ENCODE assay signal across 1 cellular context in genomic region chr16:87570938-87571867, GRCh38.
A peak's percentile ranks its signal among the peaks of the same experiment; 100 is the strongest.
TF ChIP-seq lines count a peak whose summit lies in the region.

No MANE protein-coding gene starts in this region.

TF ChIP-seq in HepG2, 621 proteins besides CTCF, POLR2A, EP300 and RAD21 (continued from another document and continues in another):
- TF ChIP-seq POGK (CRISPR knock-in tag; conservative IDR thresholded peaks at IDR 0.05) (peak; percentile 3; the same call in 1 of the 2 replicates), KLF11 (CRISPR knock-in tag; IDR thresholded peaks at IDR 0.05) (peak; percentile 44; the same call in 1 of the 2 replicates), ZNF724P (CRISPR knock-in tag; IDR thresholded peaks at IDR 0.05; ENCODE audit: borderline replicate concordance) (no peak), CENPX (CRISPR knock-in tag; IDR thresholded peaks at IDR 0.05) (no peak), KAT8 (CRISPR knock-in tag; IDR thresholded peaks at IDR 0.05) (peak; percentile 43; the same call in 1 of the 2 replicates), MIER2 (CRISPR knock-in tag; IDR thresholded peaks at IDR 0.05) (0 out of 2 replicates have a peak, but pooled peaks have one; percentile 35), HNRNPL (IDR thresholded peaks at IDR 0.05; ENCODE audit: low read depth, low read length) (peak; percentile 67; the same call in 1 of the 2 replicates), ZNF121 (CRISPR knock-in tag; IDR thresholded peaks at IDR 0.05) (0 out of 2 replicates have a peak, but pooled peaks have one; percentile 7), ZBTB39 (CRISPR knock-in tag; IDR thresholded peaks at IDR 0.05) (peak; percentile 92; the same call in 1 of the 2 replicates), ZNF563 (CRISPR knock-in tag; IDR thresholded peaks at IDR 0.05) (0 out of 2 replicates have a peak, but pooled peaks have one; percentile 52), SOX6 (IDR thresholded peaks at IDR 0.05) (no peak), SOX6 (CRISPR knock-in tag; IDR thresholded peaks at IDR 0.05) (0 out of 2 replicates have a peak, but pooled peaks have one; percentile 21), SMC3 (IDR thresholded peaks at IDR 0.05; ENCODE audit: low read length) (peak; percentile 44), ZNF263 (CRISPR knock-in tag; IDR thresholded peaks at IDR 0.05) (peak; percentile 56; the same call in 1 of the 2 replicates), ZNF772 (CRISPR knock-in tag; IDR thresholded peaks at IDR 0.05) (0 out of 2 replicates have a peak, but pooled peaks have one; percentile 29), SALL1 (CRISPR knock-in tag; IDR thresholded peaks at IDR 0.05) (no peak; the same call in 1 of the 2 replicates), ZNF704 (CRISPR knock-in tag; IDR thresholded peaks at IDR 0.05; ENCODE audit: borderline replicate concordance) (no peak), ELF1 (CRISPR knock-in tag; IDR thresholded peaks at IDR 0.05) (no peak), ZNF598 (CRISPR knock-in tag; IDR thresholded peaks at IDR 0.05; ENCODE audit: borderline replicate concordance) (no peak), CBX5 (CRISPR knock-in tag; IDR thresholded peaks at IDR 0.05; ENCODE audit: borderline replicate concordance) (no peak), ZFP91 (CRISPR knock-in tag; IDR thresholded peaks at IDR 0.05; ENCODE audit: borderline replicate concordance) (peak; percentile 13; the same call in 1 of the 2 replicates), FOXA3 (CRISPR knock-in tag; IDR thresholded peaks at IDR 0.05) (0 out of 2 replicates have a peak, but pooled peaks have one; percentile 10), KDM5B (CRISPR knock-in tag; IDR thresholded peaks at IDR 0.05; ENCODE audit: borderline replicate concordance) (no peak; the same call in 1 of the 2 replicates), SKIL (CRISPR knock-in tag; IDR thresholded peaks at IDR 0.05; ENCODE audit: borderline replicate concordance) (no peak), ZNF605 (CRISPR knock-in tag; IDR thresholded peaks at IDR 0.05) (no peak), MED1 (CRISPR knock-in tag; IDR thresholded peaks at IDR 0.05) (no peak), PRDM10 (CRISPR knock-in tag; IDR thresholded peaks at IDR 0.05; ENCODE audit: low read depth) (0 out of 2 replicates have a peak, but pooled peaks have one; percentile 25), FOSL2 (CRISPR knock-in tag; IDR thresholded peaks at IDR 0.05) (no peak), ZNF614 (CRISPR knock-in tag; IDR thresholded peaks at IDR 0.05; ENCODE audit: borderline replicate concordance) (peak; percentile 41; the same call in 1 of the 2 replicates), IRX3 (CRISPR knock-in tag; IDR thresholded peaks at IDR 0.05; ENCODE audit: borderline replicate concordance, low read depth) (no peak), CC2D1A (CRISPR knock-in tag; IDR thresholded peaks at IDR 0.05) (no peak), EED (CRISPR knock-in tag; IDR thresholded peaks at IDR 0.05) (0 out of 2 replicates have a peak, but pooled peaks have one; percentile 46), HDAC2 (CRISPR knock-in tag; IDR thresholded peaks at IDR 0.05) (peak; percentile 19; the same call in 1 of the 2 replicates), ZNF615 (CRISPR knock-in tag; IDR thresholded peaks at IDR 0.05; ENCODE audit: borderline replicate concordance) (0 out of 2 replicates have a peak, but pooled peaks have one; percentile 55), ATF4 (CRISPR knock-in tag; IDR thresholded peaks at IDR 0.05) (0 out of 4 replicates have a peak, but pooled peaks of 1 of the 2 experiments have one; percentile 23), TBL1XR1 (IDR thresholded peaks at IDR 0.05; ENCODE audit: borderline replicate concordance, low read length, partially characterized antibody) (peak; percentile 9), XRCC5 (optimal IDR thresholded peaks at IDR 0.05; ENCODE audit: low read length) (peak; percentile 22), NFKB2 (CRISPR knock-in tag; IDR thresholded peaks at IDR 0.05; ENCODE audit: borderline replicate concordance) (peak; percentile 56; the same call in 1 of the 2 replicates), ARID5B (CRISPR knock-in tag; IDR thresholded peaks at IDR 0.05) (peak; percentile 27; the same call in 1 of the 2 replicates), ZNF556 (CRISPR knock-in tag; IDR thresholded peaks at IDR 0.05; ENCODE audit: borderline replicate concordance) (peak; percentile 98), ZMAT3 (CRISPR knock-in tag; conservative IDR thresholded peaks at IDR 0.05) (no peak), ZMYM2 (CRISPR knock-in tag; IDR thresholded peaks at IDR 0.05) (no peak), TFAP4 (IDR thresholded peaks at IDR 0.05; ENCODE audit: borderline replicate concordance, low read depth) (peak; percentile 66; the same call in 1 of the 2 replicates)
